Comparison of ENCODE assay signal across 7 cellular contexts in genomic region chr5:92863666-92864065, GRCh38.
"Had no signal": no experiment of that assay in that cellular context is flagged by ENCODE, and none has a peak within 500 bp of the region (broad histone marks: within the 10 kb centered on the region; RNA-seq: fewer than 3 reads in every experiment).

No MANE protein-coding gene starts in this region.

- H3K4me3 ChIP-seq: GM12878 had no signal

- FAIRE-seq: GM12878, GM12891, GM12892, GM18507, GM19239 had no signal

- DNase-seq: GDM1, GF-D8 had no signal

- ATAC-seq: GM12878 had no signal
